Comparison of ENCODE assay signal across 1 cellular context in genomic region chr20:46607849-46608497, GRCh38.
TF ChIP-seq lines count a peak whose summit lies in the region.

No MANE protein-coding gene starts in this region.

TF ChIP-seq in HepG2, 621 proteins besides CTCF, POLR2A, EP300 and RAD21 (continued from another document):
- TF ChIP-seq NFAT5 (CRISPR knock-in tag; IDR thresholded peaks at IDR 0.05), result no peak
- TF ChIP-seq IRX3 (CRISPR knock-in tag; IDR thresholded peaks at IDR 0.05; ENCODE audit: borderline replicate concordance, low read depth), result 0 out of 2 replicates have a peak, but pooled peaks have one; percentile 16
- peak; percentile 31; the same call in 1 of the 2 replicates for TF ChIP-seq KAT7 (CRISPR knock-in tag; IDR thresholded peaks at IDR 0.05; ENCODE audit: borderline replicate concordance)
- 0 out of 2 replicates have a peak, but pooled peaks have one; percentile 12 for TF ChIP-seq ZNF761 (CRISPR knock-in tag; conservative IDR thresholded peaks at IDR 0.05)
- no peak for TF ChIP-seq PAF1 (CRISPR knock-in tag; IDR thresholded peaks at IDR 0.05)
- TF ChIP-seq ZMAT5 (CRISPR knock-in tag; IDR thresholded peaks at IDR 0.05; ENCODE audit: borderline replicate concordance, low read depth), result no peak
- no peak for TF ChIP-seq REST (IDR thresholded peaks at IDR 0.05; ENCODE audit: borderline replicate concordance in 1 of 2, low read depth in 1 of 2, low read length in 2 of 2)
- no peak; the same call in 1 of the 2 replicates for TF ChIP-seq HDAC1 (CRISPR knock-in tag; IDR thresholded peaks at IDR 0.05)
- TF ChIP-seq ZNF672 (CRISPR knock-in tag; IDR thresholded peaks at IDR 0.05), result no peak
- TF ChIP-seq ZNF296 (CRISPR knock-in tag; conservative IDR thresholded peaks at IDR 0.05), result no peak
- TF ChIP-seq SAFB2 (CRISPR knock-in tag; IDR thresholded peaks at IDR 0.05; ENCODE audit: borderline replicate concordance, low read depth), result no peak; the same call in 1 of the 2 replicates
- no peak for TF ChIP-seq ZZZ3 (CRISPR knock-in tag; IDR thresholded peaks at IDR 0.05; ENCODE audit: borderline replicate concordance)
- TF ChIP-seq E2F2 (CRISPR knock-in tag; IDR thresholded peaks at IDR 0.05; ENCODE audit: borderline replicate concordance), result no peak
- TF ChIP-seq ZNF432 (CRISPR knock-in tag; IDR thresholded peaks at IDR 0.05; ENCODE audit: borderline replicate concordance), result no peak
- 0 out of 2 replicates have a peak, but pooled peaks have one; percentile 26 for TF ChIP-seq ZNF317 (CRISPR knock-in tag; IDR thresholded peaks at IDR 0.05)
- no peak for TF ChIP-seq HCFC1 (IDR thresholded peaks at IDR 0.05; ENCODE audit: low read depth, low read length)
- no peak for TF ChIP-seq ZSCAN20 (CRISPR knock-in tag; IDR thresholded peaks at IDR 0.05; ENCODE audit: borderline replicate concordance)
- peak; percentile 39 for TF ChIP-seq AGO2 (optimal IDR thresholded peaks at IDR 0.05; ENCODE audit: low read depth, low read length)
- TF ChIP-seq CENPT (CRISPR knock-in tag; IDR thresholded peaks at IDR 0.05; ENCODE audit: low read depth), result no peak
- no peak for TF ChIP-seq NFYC (CRISPR knock-in tag; IDR thresholded peaks at IDR 0.05)
- TF ChIP-seq MLLT10 (CRISPR knock-in tag; IDR thresholded peaks at IDR 0.05), result no peak
- peak; percentile 14 for TF ChIP-seq ZFY (CRISPR knock-in tag; IDR thresholded peaks at IDR 0.05)
- TF ChIP-seq ZBTB3 (CRISPR knock-in tag; IDR thresholded peaks at IDR 0.05; ENCODE audit: borderline replicate concordance, low read depth), result 0 out of 2 replicates have a peak, but pooled peaks have one; percentile 80
- TF ChIP-seq SPEN (CRISPR knock-in tag; IDR thresholded peaks at IDR 0.05; ENCODE audit: low read depth), result no peak; the same call in 1 of the 2 replicates
- 0 out of 2 replicates have a peak, but pooled peaks have one; percentile 61 for TF ChIP-seq ZNF12 (CRISPR knock-in tag; IDR thresholded peaks at IDR 0.05)
- TF ChIP-seq ZHX2 (IDR thresholded peaks at IDR 0.05; ENCODE audit: low read depth), result no peak
- TF ChIP-seq ZHX2 (CRISPR knock-in tag; IDR thresholded peaks at IDR 0.05; ENCODE audit: borderline replicate concordance), result 0 out of 2 replicates have a peak, but pooled peaks have one; percentile 20
- no peak for TF ChIP-seq REXO4 (CRISPR knock-in tag; IDR thresholded peaks at IDR 0.05; ENCODE audit: borderline replicate concordance)
- TF ChIP-seq TFDP2 (CRISPR knock-in tag; IDR thresholded peaks at IDR 0.05), result no peak
